In the genomic region with DNA sequence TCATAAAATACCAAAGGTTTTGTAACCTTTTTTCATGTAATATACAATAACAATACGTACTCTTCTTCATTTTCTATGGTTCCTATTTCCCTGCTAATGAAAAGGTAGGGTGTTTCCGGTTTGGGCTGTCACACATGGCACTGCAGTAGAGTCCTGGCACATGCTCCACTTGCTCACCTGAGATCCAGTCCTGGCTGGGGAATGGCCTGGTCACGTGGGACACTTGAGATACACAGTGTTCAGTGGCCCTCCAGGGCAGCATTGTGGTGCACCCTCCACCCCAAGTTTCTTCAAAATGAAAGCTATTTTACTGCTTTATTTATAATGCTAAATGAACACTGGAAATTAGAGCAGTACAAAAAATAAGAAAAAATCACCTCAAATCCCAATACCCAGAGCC, we compare ENCODE assay signal across 1 cellular context.
A peak's percentile ranks its signal among the peaks of the same experiment; 100 is the strongest.
TF ChIP-seq lines count a peak whose summit lies in the region.

No MANE protein-coding gene starts in this region.

TF ChIP-seq in H1, 55 proteins besides CTCF, POLR2A, EP300 and RAD21:
- TF ChIP-seq ZNF274 (IDR thresholded peaks at IDR 0.05; ENCODE audit: borderline replicate concordance, extremely low read depth, low read length), result no peak
- TF ChIP-seq POLR2AphosphoS5 (IDR thresholded peaks at IDR 0.05; ENCODE audit: low read depth, low read length), result peak; percentile 30; the same call in 1 of the 2 replicates
